ENCODE assay signal across 2 cellular contexts in the genomic region with DNA sequence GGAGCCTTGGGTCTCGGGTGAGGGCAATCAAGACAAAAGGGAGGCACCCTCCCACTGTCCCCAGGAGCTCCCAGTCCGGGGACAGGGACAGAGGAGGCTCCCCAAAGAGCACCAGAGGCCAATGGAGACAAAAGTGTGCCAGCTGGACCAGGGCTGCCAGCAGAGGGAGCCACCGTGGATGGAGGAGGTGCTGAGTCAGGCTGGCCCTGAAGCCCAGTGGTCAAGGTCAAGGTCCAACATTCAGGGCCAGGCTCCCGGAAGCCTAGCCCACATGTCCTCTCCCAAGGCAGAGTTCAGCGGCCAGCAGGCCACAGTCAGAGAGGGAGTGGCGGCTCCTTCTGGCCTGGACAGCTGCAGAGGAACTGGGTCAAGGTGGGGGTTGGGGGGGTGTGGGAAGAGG.
TF ChIP-seq lines count a peak whose summit lies in the region.

No MANE protein-coding gene starts in this region.

TF ChIP-seq in GM12878, 131 proteins besides CTCF, POLR2A, EP300 and RAD21 (continues in another document):
- TF ChIP-seq JUND (IDR thresholded peaks at IDR 0.05; ENCODE audit: low read depth, low read length) (no peak), EGR1 (IDR thresholded peaks at IDR 0.05; ENCODE audit: borderline replicate concordance in 1 of 2, low read depth in 2 of 2, low read length in 2 of 2) (no peak), LARP7 (IDR thresholded peaks at IDR 0.05) (no peak), ATF7 (IDR thresholded peaks at IDR 0.05; ENCODE audit: low read depth) (no peak), HDAC2 (IDR thresholded peaks at IDR 0.05) (no peak), CBX5 (IDR thresholded peaks at IDR 0.05; ENCODE audit: low read depth) (no peak), NRF1 (conservative IDR thresholded peaks at IDR 0.05; ENCODE audit: low read depth, low read length) (no peak), NFYA (IDR thresholded peaks at IDR 0.05; ENCODE audit: borderline replicate concordance, low read depth, low read length) (no peak), IKZF2 (IDR thresholded peaks at IDR 0.05) (no peak), ZBED1 (IDR thresholded peaks at IDR 0.05; ENCODE audit: borderline replicate concordance) (no peak), RFX5 (IDR thresholded peaks at IDR 0.05; ENCODE audit: low read depth, low read length) (no peak), NR2F1 (conservative IDR thresholded peaks at IDR 0.05) (no peak), BMI1 (IDR thresholded peaks at IDR 0.05; ENCODE audit: borderline replicate concordance) (no peak), SP1 (IDR thresholded peaks at IDR 0.05; ENCODE audit: low read depth, low read length) (no peak)
- TF ChIP-seq, protein P1, sequence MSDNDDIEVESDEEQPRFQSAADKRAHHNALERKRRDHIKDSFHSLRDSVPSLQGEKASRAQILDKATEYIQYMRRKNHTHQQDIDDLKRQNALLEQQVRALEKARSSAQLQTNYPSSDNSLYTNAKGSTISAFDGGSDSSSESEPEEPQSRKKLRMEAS (IDR thresholded peaks at IDR 0.05; ENCODE audit: low read depth, low read length): no peak
- TF ChIP-seq, protein P2, sequence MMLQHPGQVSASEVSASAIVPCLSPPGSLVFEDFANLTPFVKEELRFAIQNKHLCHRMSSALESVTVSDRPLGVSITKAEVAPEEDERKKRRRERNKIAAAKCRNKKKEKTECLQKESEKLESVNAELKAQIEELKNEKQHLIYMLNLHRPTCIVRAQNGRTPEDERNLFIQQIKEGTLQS (IDR thresholded peaks at IDR 0.05; ENCODE audit: borderline replicate concordance, extremely low read depth, low read depth, low read length): no peak
- TF ChIP-seq, protein P3, sequence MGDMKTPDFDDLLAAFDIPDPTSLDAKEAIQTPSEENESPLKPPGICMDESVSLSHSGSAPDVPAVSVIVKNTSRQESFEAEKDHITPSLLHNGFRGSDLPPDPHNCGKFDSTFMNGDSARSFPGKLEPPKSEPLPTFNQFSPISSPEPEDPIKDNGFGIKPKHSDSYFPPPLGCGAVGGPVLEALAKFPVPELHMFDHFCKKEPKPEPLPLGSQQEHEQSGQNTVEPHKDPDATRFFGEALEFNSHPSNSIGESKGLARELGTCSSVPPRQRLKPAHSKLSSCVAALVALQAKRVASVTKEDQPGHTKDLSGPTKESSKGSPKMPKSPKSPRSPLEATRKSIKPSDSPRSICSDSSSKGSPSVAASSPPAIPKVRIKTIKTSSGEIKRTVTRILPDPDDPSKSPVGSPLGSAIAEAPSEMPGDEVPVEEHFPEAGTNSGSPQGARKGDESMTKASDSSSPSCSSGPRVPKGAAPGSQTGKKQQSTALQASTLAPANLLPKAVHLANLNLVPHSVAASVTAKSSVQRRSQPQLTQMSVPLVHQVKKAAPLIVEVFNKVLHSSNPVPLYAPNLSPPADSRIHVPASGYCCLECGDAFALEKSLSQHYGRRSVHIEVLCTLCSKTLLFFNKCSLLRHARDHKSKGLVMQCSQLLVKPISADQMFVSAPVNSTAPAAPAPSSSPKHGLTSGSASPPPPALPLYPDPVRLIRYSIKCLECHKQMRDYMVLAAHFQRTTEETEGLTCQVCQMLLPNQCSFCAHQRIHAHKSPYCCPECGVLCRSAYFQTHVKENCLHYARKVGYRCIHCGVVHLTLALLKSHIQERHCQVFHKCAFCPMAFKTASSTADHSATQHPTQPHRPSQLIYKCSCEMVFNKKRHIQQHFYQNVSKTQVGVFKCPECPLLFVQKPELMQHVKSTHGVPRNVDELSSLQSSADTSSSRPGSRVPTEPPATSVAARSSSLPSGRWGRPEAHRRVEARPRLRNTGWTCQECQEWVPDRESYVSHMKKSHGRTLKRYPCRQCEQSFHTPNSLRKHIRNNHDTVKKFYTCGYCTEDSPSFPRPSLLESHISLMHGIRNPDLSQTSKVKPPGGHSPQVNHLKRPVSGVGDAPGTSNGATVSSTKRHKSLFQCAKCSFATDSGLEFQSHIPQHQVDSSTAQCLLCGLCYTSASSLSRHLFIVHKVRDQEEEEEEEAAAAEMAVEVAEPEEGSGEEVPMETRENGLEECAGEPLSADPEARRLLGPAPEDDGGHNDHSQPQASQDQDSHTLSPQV (IDR thresholded peaks at IDR 0.05): no peak
- TF ChIP-seq, protein P4, sequence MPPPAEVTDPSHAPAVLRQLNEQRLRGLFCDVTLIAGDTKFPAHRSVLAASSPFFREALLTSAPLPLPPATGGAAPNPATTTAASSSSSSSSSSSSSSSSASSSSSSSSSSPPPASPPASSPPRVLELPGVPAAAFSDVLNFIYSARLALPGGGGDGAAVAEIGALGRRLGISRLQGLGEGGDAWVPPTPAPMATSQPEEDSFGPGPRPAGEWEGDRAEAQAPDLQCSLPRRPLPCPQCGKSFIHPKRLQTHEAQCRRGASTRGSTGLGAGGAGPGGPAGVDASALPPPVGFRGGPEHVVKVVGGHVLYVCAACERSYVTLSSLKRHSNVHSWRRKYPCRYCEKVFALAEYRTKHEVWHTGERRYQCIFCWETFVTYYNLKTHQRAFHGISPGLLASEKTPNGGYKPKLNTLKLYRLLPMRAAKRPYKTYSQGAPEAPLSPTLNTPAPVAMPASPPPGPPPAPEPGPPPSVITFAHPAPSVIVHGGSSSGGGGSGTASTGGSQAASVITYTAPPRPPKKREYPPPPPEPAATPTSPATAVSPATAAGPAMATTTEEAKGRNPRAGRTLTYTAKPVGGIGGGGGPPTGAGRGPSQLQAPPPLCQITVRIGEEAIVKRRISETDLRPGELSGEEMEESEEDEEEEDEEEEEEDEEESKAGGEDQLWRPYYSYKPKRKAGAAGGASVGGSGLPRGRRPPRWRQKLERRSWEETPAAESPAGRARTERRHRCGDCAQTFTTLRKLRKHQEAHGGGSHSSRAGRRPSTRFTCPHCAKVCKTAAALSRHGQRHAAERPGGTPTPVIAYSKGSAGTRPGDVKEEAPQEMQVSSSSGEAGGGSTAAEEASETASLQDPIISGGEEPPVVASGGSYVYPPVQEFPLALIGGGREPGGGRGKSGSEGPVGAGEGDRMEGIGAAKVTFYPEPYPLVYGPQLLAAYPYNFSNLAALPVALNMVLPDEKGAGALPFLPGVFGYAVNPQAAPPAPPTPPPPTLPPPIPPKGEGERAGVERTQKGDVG (CRISPR knock-in tag; IDR thresholded peaks at IDR 0.05): no peak
- TF ChIP-seq, protein P5, sequence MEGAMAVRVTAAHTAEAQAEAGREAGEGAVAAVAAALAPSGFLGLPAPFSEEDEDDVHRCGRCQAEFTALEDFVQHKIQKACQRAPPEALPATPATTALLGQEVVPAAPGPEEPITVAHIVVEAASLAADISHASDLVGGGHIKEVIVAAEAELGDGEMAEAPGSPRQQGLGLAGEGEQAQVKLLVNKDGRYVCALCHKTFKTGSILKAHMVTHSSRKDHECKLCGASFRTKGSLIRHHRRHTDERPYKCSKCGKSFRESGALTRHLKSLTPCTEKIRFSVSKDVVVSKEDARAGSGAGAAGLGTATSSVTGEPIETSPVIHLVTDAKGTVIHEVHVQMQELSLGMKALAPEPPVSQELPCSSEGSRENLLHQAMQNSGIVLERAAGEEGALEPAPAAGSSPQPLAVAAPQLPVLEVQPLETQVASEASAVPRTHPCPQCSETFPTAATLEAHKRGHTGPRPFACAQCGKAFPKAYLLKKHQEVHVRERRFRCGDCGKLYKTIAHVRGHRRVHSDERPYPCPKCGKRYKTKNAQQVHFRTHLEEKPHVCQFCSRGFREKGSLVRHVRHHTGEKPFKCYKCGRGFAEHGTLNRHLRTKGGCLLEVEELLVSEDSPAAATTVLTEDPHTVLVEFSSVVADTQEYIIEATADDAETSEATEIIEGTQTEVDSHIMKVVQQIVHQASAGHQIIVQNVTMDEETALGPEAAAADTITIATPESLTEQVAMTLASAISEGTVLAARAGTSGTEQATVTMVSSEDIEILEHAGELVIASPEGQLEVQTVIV (IDR thresholded peaks at IDR 0.05; ENCODE audit: borderline replicate concordance, partially characterized antibody): no peak

TF ChIP-seq in HepG2, 621 proteins besides CTCF, POLR2A, EP300 and RAD21 (continues in another document):
- TF ChIP-seq CENPX (CRISPR knock-in tag; IDR thresholded peaks at IDR 0.05): no peak
- no peak for TF ChIP-seq PRDM15 (CRISPR knock-in tag; IDR thresholded peaks at IDR 0.05)
- TF ChIP-seq ZNF331 (CRISPR knock-in tag; IDR thresholded peaks at IDR 0.05): peak; percentile 74; the same call in 1 of the 2 replicates
- TF ChIP-seq ZMYM2 (CRISPR knock-in tag; IDR thresholded peaks at IDR 0.05): peak; percentile 64; the same call in 1 of the 2 replicates
- TF ChIP-seq TAF1 (CRISPR knock-in tag; IDR thresholded peaks at IDR 0.05): no peak
- no peak for TF ChIP-seq U2AF2 (IDR thresholded peaks at IDR 0.05; ENCODE audit: low read depth, low read length)
- TF ChIP-seq CHCHD3 (CRISPR knock-in tag; IDR thresholded peaks at IDR 0.05): no peak
- TF ChIP-seq RXRA (CRISPR knock-in tag; IDR thresholded peaks at IDR 0.05): peak; percentile 97
- 0 out of 2 replicates have a peak, but pooled peaks have one; percentile 8 for TF ChIP-seq CEBPG (CRISPR knock-in tag; IDR thresholded peaks at IDR 0.05)
- TF ChIP-seq THAP11 (CRISPR knock-in tag; IDR thresholded peaks at IDR 0.05): peak; percentile 69
- peak; percentile 90 for TF ChIP-seq ZNF556 (CRISPR knock-in tag; IDR thresholded peaks at IDR 0.05; ENCODE audit: borderline replicate concordance)
- no peak for TF ChIP-seq ATF5 (CRISPR knock-in tag; IDR thresholded peaks at IDR 0.05; ENCODE audit: low read depth)
- TF ChIP-seq ZKSCAN8 (CRISPR knock-in tag; IDR thresholded peaks at IDR 0.05; ENCODE audit: borderline replicate concordance): 0 out of 2 replicates have a peak, but pooled peaks have one; percentile 23
- no peak for TF ChIP-seq MXD4 (CRISPR knock-in tag; IDR thresholded peaks at IDR 0.05)
- TF ChIP-seq NCOR1 (IDR thresholded peaks at IDR 0.05; ENCODE audit: borderline replicate concordance, low read length): peak; percentile 54; the same call in 1 of the 2 replicates
- TF ChIP-seq BHLHE40 (IDR thresholded peaks at IDR 0.05; ENCODE audit: low read length): 0 out of 2 replicates have a peak, but pooled peaks have one; percentile 11
- TF ChIP-seq NONO (IDR thresholded peaks at IDR 0.05): no peak
- peak; percentile 66; the same call in 1 of the 2 replicates for TF ChIP-seq NONO (CRISPR knock-in tag; conservative IDR thresholded peaks at IDR 0.05)
- peak; percentile 81 for TF ChIP-seq HNF4G (IDR thresholded peaks at IDR 0.05; ENCODE audit: borderline replicate concordance, low read depth, low read length)
- peak; percentile 88 for TF ChIP-seq HNF4G (CRISPR knock-in tag; IDR thresholded peaks at IDR 0.05; ENCODE audit: borderline replicate concordance, low read depth)
- TF ChIP-seq ZNF816 (CRISPR knock-in tag; IDR thresholded peaks at IDR 0.05; ENCODE audit: borderline replicate concordance): no peak
- TF ChIP-seq GABPB1 (CRISPR knock-in tag; IDR thresholded peaks at IDR 0.05): peak; percentile 82
- 0 out of 2 replicates have a peak, but pooled peaks have one; percentile 36 for TF ChIP-seq SMAD1 (CRISPR knock-in tag; IDR thresholded peaks at IDR 0.05; ENCODE audit: borderline replicate concordance, low read depth)
- no peak for TF ChIP-seq ZNF10 (CRISPR knock-in tag; IDR thresholded peaks at IDR 0.05; ENCODE audit: borderline replicate concordance, low read depth)
- no peak for TF ChIP-seq NAIF1 (CRISPR knock-in tag; IDR thresholded peaks at IDR 0.05; ENCODE audit: borderline replicate concordance)
- TF ChIP-seq ELF1 (CRISPR knock-in tag; IDR thresholded peaks at IDR 0.05): peak; percentile 84
- TF ChIP-seq NR2C2 (CRISPR knock-in tag; IDR thresholded peaks at IDR 0.05; ENCODE audit: borderline replicate concordance): peak; percentile 69; the same call in 1 of the 2 replicates
- TF ChIP-seq MEIS2 (CRISPR knock-in tag; IDR thresholded peaks at IDR 0.05): no peak
- TF ChIP-seq MAFF (IDR thresholded peaks at IDR 0.05; ENCODE audit: low read depth, low read length): peak; percentile 91
- peak; percentile 74 for TF ChIP-seq SAP130 (CRISPR knock-in tag; IDR thresholded peaks at IDR 0.05; ENCODE audit: low read depth)
- TF ChIP-seq, protein P6, sequence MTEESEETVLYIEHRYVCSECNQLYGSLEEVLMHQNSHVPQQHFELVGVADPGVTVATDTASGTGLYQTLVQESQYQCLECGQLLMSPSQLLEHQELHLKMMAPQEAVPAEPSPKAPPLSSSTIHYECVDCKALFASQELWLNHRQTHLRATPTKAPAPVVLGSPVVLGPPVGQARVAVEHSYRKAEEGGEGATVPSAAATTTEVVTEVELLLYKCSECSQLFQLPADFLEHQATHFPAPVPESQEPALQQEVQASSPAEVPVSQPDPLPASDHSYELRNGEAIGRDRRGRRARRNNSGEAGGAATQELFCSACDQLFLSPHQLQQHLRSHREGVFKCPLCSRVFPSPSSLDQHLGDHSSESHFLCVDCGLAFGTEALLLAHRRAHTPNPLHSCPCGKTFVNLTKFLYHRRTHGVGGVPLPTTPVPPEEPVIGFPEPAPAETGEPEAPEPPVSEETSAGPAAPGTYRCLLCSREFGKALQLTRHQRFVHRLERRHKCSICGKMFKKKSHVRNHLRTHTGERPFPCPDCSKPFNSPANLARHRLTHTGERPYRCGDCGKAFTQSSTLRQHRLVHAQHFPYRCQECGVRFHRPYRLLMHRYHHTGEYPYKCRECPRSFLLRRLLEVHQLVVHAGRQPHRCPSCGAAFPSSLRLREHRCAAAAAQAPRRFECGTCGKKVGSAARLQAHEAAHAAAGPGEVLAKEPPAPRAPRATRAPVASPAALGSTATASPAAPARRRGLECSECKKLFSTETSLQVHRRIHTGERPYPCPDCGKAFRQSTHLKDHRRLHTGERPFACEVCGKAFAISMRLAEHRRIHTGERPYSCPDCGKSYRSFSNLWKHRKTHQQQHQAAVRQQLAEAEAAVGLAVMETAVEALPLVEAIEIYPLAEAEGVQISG (CRISPR knock-in tag; IDR thresholded peaks at IDR 0.05): peak; percentile 89
- peak; percentile 69; the same call in 1 of the 2 replicates for TF ChIP-seq SOX5 (CRISPR knock-in tag; IDR thresholded peaks at IDR 0.05; ENCODE audit: borderline replicate concordance)
